8 cellular contexts compared by ENCODE assay signal in genomic region chr1:44810101-44810761, GRCh38. TPM values are rescaled to one million over a fixed set of nuclear protein-coding genes. Genes with fewer than 3 reads are reported as not detected.
DNase-seq lines count a peak whose midpoint lies in the region; ATAC-seq and TF ChIP-seq lines count a peak whose summit lies in the region.

No MANE protein-coding gene starts in this region.

- H2AFZ ChIP-seq in hepatocyte = no peak overlapping the region

- H3K36me3 ChIP-seq in hepatocyte (replicated peaks; ENCODE audit: insufficient read depth, low read depth) = no peaks in the 10 kb centered on the region

- H3K9me3 ChIP-seq in hepatocyte (ENCODE audit: low read depth) = no peaks in the 10 kb centered on the region

- ATAC-seq in activated naive CD8-positive, alpha-beta T cell treated with anti-CD3 and anti-CD28 coated beads, Interleukin-2, amount 10 ng/mL, durations not matched to agents 7 days and 5 days (ENCODE audit: low read depth) = no peak
- ATAC-seq in GM18511 (IDR thresholded peaks at IDR 0.05; ENCODE audit: unreplicated experiment) = no peak

- H3K36me3 Mint-ChIP-seq in activated naive CD8-positive, alpha-beta T cell treated with anti-CD3 and anti-CD28 coated beads, Interleukin-2, amount 10 ng/mL, durations not matched to agents 7 days and 5 days = peaks cover 13% of the 10 kb centered on the region

- peaks cover 17% of the 10 kb centered on the region for H3K79me2 ChIP-seq in hepatocyte

- no peaks in the 10 kb centered on the region for H3K9me3 Mint-ChIP-seq in activated naive CD8-positive, alpha-beta T cell treated with anti-CD3 and anti-CD28 coated beads, Interleukin-2, amount 10 ng/mL, durations not matched to agents 7 days and 5 days

- POLR2A ChIA-PET in activated naive CD8-positive, alpha-beta T cell treated with anti-CD3 and anti-CD28 coated beads, Interleukin-2, amount 10 ng/mL, durations not matched to agents 7 days and 5 days (lab: Charles Lee) = interaction anchor here (0.5 to 11.3 kb wide), 18 partner anchors 7 to 877 kb away, joined by 3 to 268 read pairs (median 12); partner anchors contain the start of genes BEST4, HECTD3, MUTYH and PLK3

- peak overlapping the region; percentile 99 for H3K27ac Mint-ChIP-seq in activated naive CD8-positive, alpha-beta T cell treated with anti-CD3 and anti-CD28 coated beads, Interleukin-2, amount 10 ng/mL, durations not matched to agents 7 days and 5 days

- peak overlapping the region; percentile 75 for H3K4me2 ChIP-seq in hepatocyte

- H3K27me3 Mint-ChIP-seq in activated naive CD8-positive, alpha-beta T cell treated with anti-CD3 and anti-CD28 coated beads, Interleukin-2, amount 10 ng/mL, durations not matched to agents 7 days and 5 days = no peaks in the 10 kb centered on the region

- peak; percentile 64 for DNase-seq in stimulated activated CD4-positive, alpha-beta T cell treated with anti-CD3 and anti-CD28 coated beads, Interleukin-15, amount 100 ng/mL, for 24 hours
- DNase-seq in stimulated activated CD4-positive, alpha-beta T cell treated with anti-CD3 and anti-CD28 coated beads, Interleukin-12 subunit alpha, Interleukin-12 subunit beta, amount 100 ng/mL, for 4 hours = no peak
- DNase-seq in activated naive CD8-positive, alpha-beta T cell treated with anti-CD3 and anti-CD28 coated beads, Interleukin-2, amount 10 ng/mL, durations not matched to agents 7 days and 5 days = peak; percentile 43
- DNase-seq in hepatocyte (ENCODE audit: low spot score) (peak; percentile 16), NCI-H748 (lab: John Stamatoyannopoulos, UW; ENCODE audit: unreplicated experiment) (no peak), SIG-M5 (lab: John Stamatoyannopoulos, UW) (no peak)
- DNase-seq in stimulated activated CD4-positive, alpha-beta T cell treated with anti-CD3 and anti-CD28 coated beads, Interleukin-4, amount 100 ng/mL, for 4 hours = peak; percentile 41 to 56

- no peaks in the 10 kb centered on the region for H4K20me1 ChIP-seq in hepatocyte (ENCODE audit: insufficient read depth, poor library complexity, severe bottlenecking)

- no peak overlapping the region for H3K4me3 ChIP-seq in hepatocyte

- H3K27me3 ChIP-seq in hepatocyte = no peaks in the 10 kb centered on the region

- peaks cover 53% of the 10 kb centered on the region for H3K4me1 ChIP-seq in hepatocyte (ENCODE audit: insufficient read depth)

- H3K4me3 Mint-ChIP-seq in activated naive CD8-positive, alpha-beta T cell treated with anti-CD3 and anti-CD28 coated beads, Interleukin-2, amount 10 ng/mL, durations not matched to agents 7 days and 5 days = peak overlapping the region; percentile 78

- H3K4me1 Mint-ChIP-seq in activated naive CD8-positive, alpha-beta T cell treated with anti-CD3 and anti-CD28 coated beads, Interleukin-2, amount 10 ng/mL, durations not matched to agents 7 days and 5 days = peaks cover 56% of the 10 kb centered on the region

- H3K9me2 ChIP-seq in hepatocyte (replicated peaks; ENCODE audit: insufficient read depth) = no peaks in the 10 kb centered on the region

- peak overlapping the region; percentile 100 for H3K27ac ChIP-seq in hepatocyte

- WGBS in hepatocyte (ENCODE audit: low lambda C conversion rate, missing lambda C conversion rate) = 84% methylated on average over 12 of the region's 12 CpGs

- TF ChIP-seq CTCF in hepatocyte (IDR thresholded peaks at IDR 0.05; ENCODE audit: poor library complexity) = no peak

RNA-seq across cellular contexts. Expression of gene BTBD19, which starts 1.9 kb away (rescaled TPM):
- 1 to 10 TPM; 5.2 to 5.6 TPM for total RNA-seq in activated naive CD8-positive, alpha-beta T cell treated with anti-CD3 and anti-CD28 coated beads, Interleukin-2, amount 10 ng/mL, durations not matched to agents 7 days and 5 days
- total RNA-seq in hepatocyte = 4.8 and 5.5 TPM in 2 replicates
- 16.8 and 20.6 TPM in 2 replicates for polyA plus RNA-seq in hepatocyte

RNA-seq across cellular contexts. Expression of gene DYNLT4, which starts 3.1 kb away (rescaled TPM):
- total RNA-seq in activated naive CD8-positive, alpha-beta T cell treated with anti-CD3 and anti-CD28 coated beads, Interleukin-2, amount 10 ng/mL, durations not matched to agents 7 days and 5 days = under 1 TPM; 0.43 to 0.97 TPM
- total RNA-seq in hepatocyte = 0.30 and 1.6 TPM in 2 replicates
- 2.2 and 3.0 TPM in 2 replicates for polyA plus RNA-seq in hepatocyte

RNA-seq across cellular contexts. Expression of gene PLK3, which starts 10.1 kb away (rescaled TPM):
- 10 to 100 TPM; 68.8 to 70.7 TPM for total RNA-seq in activated naive CD8-positive, alpha-beta T cell treated with anti-CD3 and anti-CD28 coated beads, Interleukin-2, amount 10 ng/mL, durations not matched to agents 7 days and 5 days
- 8.9 and 18.2 TPM in 2 replicates for total RNA-seq in hepatocyte
- 38.7 and 40.1 TPM in 2 replicates for polyA plus RNA-seq in hepatocyte

RNA-seq across cellular contexts. Expression of gene BEST4, which starts 22.3 kb away (rescaled TPM):
- total RNA-seq in activated naive CD8-positive, alpha-beta T cell treated with anti-CD3 and anti-CD28 coated beads, Interleukin-2, amount 10 ng/mL, durations not matched to agents 7 days and 5 days = 1 to 10 TPM; 1.3 to 1.6 TPM
- 0.72 and 0.83 TPM in 2 replicates for total RNA-seq in hepatocyte
- polyA plus RNA-seq in hepatocyte = 0.48 and 2.2 TPM in 2 replicates

RNA-seq across cellular contexts. Expression of gene PTCH2, which starts 32.8 kb away (rescaled TPM):
- 1 to 10 TPM; 1.0 to 1.6 TPM for total RNA-seq in activated naive CD8-positive, alpha-beta T cell treated with anti-CD3 and anti-CD28 coated beads, Interleukin-2, amount 10 ng/mL, durations not matched to agents 7 days and 5 days
- total RNA-seq in hepatocyte = 0.43 and 0.56 TPM in 2 replicates
- 1.3 and 2.5 TPM in 2 replicates for polyA plus RNA-seq in hepatocyte

Comparison
In these comparisons a context has a peak if more than half of its experiments do, and no peak if none do; other contexts are left out.
1. DNase-seq: peak in stimulated activated CD4-positive, alpha-beta T cell treated with anti-CD3 and anti-CD28 coated beads, Interleukin-15, amount 100 ng/mL, for 24 hours (single experiment), activated naive CD8-positive, alpha-beta T cell treated with anti-CD3 and anti-CD28 coated beads, Interleukin-2, amount 10 ng/mL, durations not matched to agents 7 days and 5 days (single experiment), hepatocyte (single experiment) and stimulated activated CD4-positive, alpha-beta T cell treated with anti-CD3 and anti-CD28 coated beads, Interleukin-4, amount 100 ng/mL, for 4 hours (2 of 2); none in stimulated activated CD4-positive, alpha-beta T cell treated with anti-CD3 and anti-CD28 coated beads, Interleukin-12 subunit alpha, Interleukin-12 subunit beta, amount 100 ng/mL, for 4 hours (single experiment), NCI-H748 (single experiment) and SIG-M5 (single experiment).